9 cellular contexts compared by ENCODE assay signal in genomic region chr1:23627065-23627464, GRCh38.
DNase-seq lines count a peak whose midpoint lies in the region; ATAC-seq lines count a peak whose summit lies in the region.
"Had no signal": no experiment of that assay in that cellular context is flagged by ENCODE, and none has a peak within 500 bp of the region (broad histone marks: within the 10 kb centered on the region; RNA-seq: fewer than 3 reads in every experiment).

No MANE protein-coding gene starts in this region.

- H3K9me3 Mint-ChIP-seq in stimulated activated naive CD8-positive, alpha-beta T cell treated with anti-CD3 and anti-CD28 coated beads, Interleukin-15, Interleukin-2, amounts not matched to agents 100 ng/mL and 50 ng/mL, for 24 hours: peaks cover 8% of the 10 kb centered on the region
- H3K9me3 Mint-ChIP-seq in activated T-helper 17 cell treated with anti-CD3 and anti-CD28 coated beads, Interleukin-2, amount 50 U/mL, for 72 hours: peaks cover 3% of the 10 kb centered on the region
- peaks cover 11% of the 10 kb centered on the region for H3K9me3 Mint-ChIP-seq in memory B cell

- ATAC-seq in stimulated activated naive CD8-positive, alpha-beta T cell treated with anti-CD3 and anti-CD28 coated beads, Interleukin-15, Interleukin-2, amounts not matched to agents 100 U/mL and 50 U/mL, for 24 hours: no peak
- ATAC-seq in activated T-helper 17 cell treated with anti-CD3 and anti-CD28 coated beads, Interleukin-2, amount 50 U/mL, for 72 hours (replicated peaks): peak; percentile 12
- ATAC-seq in memory B cell (ENCODE audit: low read depth) (peak; percentile 78), GM18909 (IDR thresholded peaks at IDR 0.05; ENCODE audit: poor library complexity, unreplicated experiment) (no peak), GM21619 (IDR thresholded peaks at IDR 0.05; ENCODE audit: unreplicated experiment) (no peak)

- no peaks in the 10 kb centered on the region for H3K27me3 Mint-ChIP-seq in stimulated activated naive CD8-positive, alpha-beta T cell treated with anti-CD3 and anti-CD28 coated beads, Interleukin-15, Interleukin-2, amounts not matched to agents 100 ng/mL and 50 ng/mL, for 24 hours
- no peaks in the 10 kb centered on the region for H3K27me3 Mint-ChIP-seq in activated T-helper 17 cell treated with anti-CD3 and anti-CD28 coated beads, Interleukin-2, amount 50 U/mL, for 72 hours
- H3K27me3 Mint-ChIP-seq in memory B cell: no peaks in the 10 kb centered on the region

- no peak for DNase-seq in stimulated activated naive CD8-positive, alpha-beta T cell treated with anti-CD3 and anti-CD28 coated beads, Interleukin-15, Interleukin-2, amounts not matched to agents 100 U/mL and 50 U/mL, for 24 hours
- DNase-seq in memory B cell (ENCODE audit: low spot score in 2 of 2): peak in 1 of 2 donors; percentile 35
- DNase-seq in COR-L47 (lab: John Stamatoyannopoulos, UW): no peak
- DNase-seq in NCI-H526 treated with DMSO at 0.1 percent for 48 hours (lab: John Stamatoyannopoulos, UW): no peak
- DNase-seq: NCI-H774 had no signal

- H3K4me1 Mint-ChIP-seq in stimulated activated naive CD8-positive, alpha-beta T cell treated with anti-CD3 and anti-CD28 coated beads, Interleukin-15, Interleukin-2, amounts not matched to agents 100 ng/mL and 50 ng/mL, for 24 hours (ENCODE audit: low read depth): peaks cover 75% of the 10 kb centered on the region
- H3K4me1 Mint-ChIP-seq in activated T-helper 17 cell treated with anti-CD3 and anti-CD28 coated beads, Interleukin-2, amount 50 U/mL, for 72 hours: peaks cover 34% of the 10 kb centered on the region
- H3K4me1 Mint-ChIP-seq in memory B cell: peaks cover 57% of the 10 kb centered on the region

- H3K4me3 Mint-ChIP-seq in stimulated activated naive CD8-positive, alpha-beta T cell treated with anti-CD3 and anti-CD28 coated beads, Interleukin-15, Interleukin-2, amounts not matched to agents 100 ng/mL and 50 ng/mL, for 24 hours: peak overlapping the region; percentile 69
- peak overlapping the region; percentile 80 for H3K4me3 Mint-ChIP-seq in activated T-helper 17 cell treated with anti-CD3 and anti-CD28 coated beads, Interleukin-2, amount 50 U/mL, for 72 hours
- peak overlapping the region; percentile 86 for H3K4me3 Mint-ChIP-seq in memory B cell

- H3K27ac Mint-ChIP-seq in stimulated activated naive CD8-positive, alpha-beta T cell treated with anti-CD3 and anti-CD28 coated beads, Interleukin-15, Interleukin-2, amounts not matched to agents 100 ng/mL and 50 ng/mL, for 24 hours: peak overlapping the region; percentile 66
- H3K27ac Mint-ChIP-seq in activated T-helper 17 cell treated with anti-CD3 and anti-CD28 coated beads, Interleukin-2, amount 50 U/mL, for 72 hours: peak overlapping the region; percentile 53
- H3K27ac Mint-ChIP-seq in memory B cell: peak overlapping the region; percentile 74

- H3K36me3 Mint-ChIP-seq in stimulated activated naive CD8-positive, alpha-beta T cell treated with anti-CD3 and anti-CD28 coated beads, Interleukin-15, Interleukin-2, amounts not matched to agents 100 ng/mL and 50 ng/mL, for 24 hours (ENCODE audit: low read depth): no peaks in the 10 kb centered on the region
- H3K36me3 Mint-ChIP-seq in activated T-helper 17 cell treated with anti-CD3 and anti-CD28 coated beads, Interleukin-2, amount 50 U/mL, for 72 hours (ENCODE audit: low read depth): no peaks in the 10 kb centered on the region
- H3K36me3 Mint-ChIP-seq in memory B cell: peaks cover 11% of the 10 kb centered on the region

Comparison
In these comparisons a context has a peak if more than half of its experiments do, and no peak if none do; other contexts are left out.
1. ATAC-seq: peak in activated T-helper 17 cell treated with anti-CD3 and anti-CD28 coated beads, Interleukin-2, amount 50 U/mL, for 72 hours (single experiment) and memory B cell (single experiment); none in stimulated activated naive CD8-positive, alpha-beta T cell treated with anti-CD3 and anti-CD28 coated beads, Interleukin-15, Interleukin-2, amounts not matched to agents 100 U/mL and 50 U/mL, for 24 hours (single experiment), GM18909 (single experiment) and GM21619 (single experiment).
2. Peak in every context shown above with its lines, with median percentiles within 50 percentile points of each other: H3K27ac Mint-ChIP-seq and H3K4me3 Mint-ChIP-seq.